ENCODE assay signal across 13 cellular contexts in the genomic region with DNA sequence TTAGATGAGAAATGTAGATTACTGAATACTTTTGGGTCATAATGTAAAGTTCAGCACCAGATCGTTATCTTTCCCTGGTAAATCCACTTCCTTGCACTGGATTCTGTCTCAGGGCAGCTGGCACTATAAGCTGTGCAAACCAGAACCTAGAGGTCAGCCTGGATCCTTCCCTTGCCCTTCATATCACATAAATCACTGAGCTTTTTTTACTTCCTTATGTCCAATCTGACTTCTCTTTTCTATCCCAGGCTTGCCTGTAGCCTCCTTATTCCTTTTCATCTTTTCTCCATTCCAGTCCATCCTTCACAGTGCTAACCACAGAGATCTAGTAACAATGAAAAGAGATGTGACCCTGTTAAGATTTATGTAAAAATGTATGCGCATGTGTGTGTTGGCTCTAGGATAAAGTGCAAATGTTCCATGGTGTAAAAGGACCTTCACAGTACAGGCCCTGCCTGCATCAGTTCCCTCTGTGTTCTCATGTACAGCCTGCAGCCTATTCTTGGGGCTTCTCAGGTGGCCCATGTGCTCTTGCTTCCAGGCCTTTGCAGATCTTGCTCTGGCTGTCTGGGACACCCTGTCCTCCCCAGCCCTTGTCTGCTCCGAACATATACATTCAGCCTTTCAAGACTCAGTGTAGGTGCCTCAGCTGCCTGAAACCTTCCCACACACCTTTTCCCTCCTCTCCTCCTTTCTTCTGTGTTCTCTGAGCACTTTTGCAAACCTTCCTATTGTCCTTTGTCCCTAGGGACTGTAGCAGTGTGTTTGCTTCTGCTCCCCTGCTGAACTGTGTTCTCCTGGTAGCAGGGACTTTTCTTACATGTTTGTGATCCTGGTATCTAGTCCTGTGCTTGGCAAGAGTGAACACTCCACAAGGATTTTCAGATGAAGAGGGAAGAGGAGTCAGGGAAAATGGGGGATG. TPM values are rescaled to one million over a fixed set of nuclear protein-coding genes. Genes with fewer than 3 reads are reported as not detected.
DNase-seq lines count a peak whose midpoint lies in the region; ATAC-seq, FAIRE-seq and TF ChIP-seq lines count a peak whose summit lies in the region.
"Had no signal": no experiment of that assay in that cellular context is flagged by ENCODE, and none has a peak within 500 bp of the region (broad histone marks: within the 10 kb centered on the region; RNA-seq: fewer than 3 reads in every experiment).

No MANE protein-coding gene starts in this region.

- H3K36me3 ChIP-seq in ectodermal cell (ENCODE audit: control insufficient read depth, insufficient read depth, low read length) (no peaks in the 10 kb centered on the region), pancreas (no peaks in the 10 kb centered on the region)

- peaks cover 14% of the 10 kb centered on the region for H3K4me1 ChIP-seq in ectodermal cell (ENCODE audit: control insufficient read depth, insufficient read depth, low read length)
- peaks cover 32 to 62% (median 50%) of the 10 kb centered on the region in 3 donors for H3K4me1 ChIP-seq in pancreas

- H3K27ac ChIP-seq in ectodermal cell (ENCODE audit: insufficient read depth, low read depth, low read length, poor library complexity, severe bottlenecking) (peak overlapping the region; percentile 36), pancreas (peak overlapping the region in 1 of 4 donors; percentile 26)

- in situ Hi-C loops in GM13976 (cut with MboI; ENCODE audit: low sequenced_read_pairs, unreplicated experiment): no loop called here

- H3K27me3 ChIP-seq in ectodermal cell (ENCODE audit: control insufficient read depth, insufficient read depth, low read length, poor library complexity, severe bottlenecking) (no peaks in the 10 kb centered on the region), pancreas (no peaks in the 10 kb centered on the region)

- 90 to 97% methylated on average over 3 of the region's 3 CpGs for WGBS in ectodermal cell, 2 experiments
- 42 to 49% methylated on average over 3 of the region's 3 CpGs for WGBS in pancreas, 2 donors

- intact Hi-C loops in pancreas (cut with DNase I): no loop called here

- H3K9me3 ChIP-seq in ectodermal cell (ENCODE audit: control insufficient read depth, low read length) (no peaks in the 10 kb centered on the region), pancreas (no peaks in the 10 kb centered on the region)

- TF ChIP-seq CTCF in pancreas (IDR thresholded peaks at IDR 0.05) (no peak), GM13976 (IDR thresholded peaks at IDR 0.05; ENCODE audit: borderline replicate concordance, control extremely low read depth, extremely low read depth, insufficient read depth, missing control alignments) (no peak)

- no peak for FAIRE-seq in pancreas (lab: Jason Lieb, UNC)

- H3K4me3 ChIP-seq in ectodermal cell (ENCODE audit: insufficient read depth, low read depth, low read length) (no peak overlapping the region), pancreas (no peak overlapping the region)

- peak; percentile 14 for DNase-seq in NCI-H345 (lab: John Stamatoyannopoulos, UW)
- DNase-seq in NCI-H345 treated with DMSO at 0.1 percent for 48 hours (lab: John Stamatoyannopoulos, UW; ENCODE audit: unreplicated experiment): no peak
- peak; percentile 45 for DNase-seq in NCI-H2107 (lab: John Stamatoyannopoulos, UW)
- DNase-seq in pancreas: no peak
- DNase-seq in DMS114 treated with DMSO at 0.1 percent for 48 hours (lab: John Stamatoyannopoulos, UW; ENCODE audit: unreplicated experiment): no peak
- DNase-seq in GM13976 (ENCODE audit: low spot score): no peak
- DNase-seq: ACHN; GOT3; hypothalamus; occipital lobe; stimulated activated naive CD8-positive, alpha-beta T cell treated with anti-CD3 and anti-CD28 coated beads, Interleukin-15, Interleukin-2, amounts not matched to agents 100 U/mL and 50 U/mL, for 24 hours had no signal

- ATAC-seq in pancreas (peak; percentile 18 to 45 (median 33)), HG03439 (IDR thresholded peaks at IDR 0.05; ENCODE audit: unreplicated experiment) (no peak)
- ATAC-seq: stimulated activated naive CD8-positive, alpha-beta T cell treated with anti-CD3 and anti-CD28 coated beads, Interleukin-15, Interleukin-2, amounts not matched to agents 100 U/mL and 50 U/mL, for 24 hours had no signal

RNA-seq across cellular contexts. Expression of a gene that starts 30.0 kb away (rescaled TPM):
- polyA plus RNA-seq in ectodermal cell (2013, experiment 1 of 4): 21.3 TPM
- polyA plus RNA-seq in ectodermal cell (2013, experiment 2 of 4): 26.3 TPM
- polyA plus RNA-seq in ectodermal cell (2013, experiment 3 of 4): 13.0 TPM
- 11.8 TPM for polyA plus RNA-seq in ectodermal cell (2013, experiment 4 of 4)
- 10 to 100 TPM; 27.0 to 46.6 (median 36.7) TPM for total RNA-seq in pancreas
- 10 to 100 TPM in 1 of 2 donors, 1 to 10 TPM in 1; 6.0 to 10.7 TPM for polyA plus RNA-seq in pancreas

Comparison
In these comparisons a context has a peak if more than half of its experiments do, and no peak if none do; other contexts are left out.
1. DNase-seq: peak in NCI-H345 (single experiment) and NCI-H2107 (single experiment); none in NCI-H345 treated with DMSO at 0.1 percent for 48 hours (single experiment), pancreas (0 of 6), DMS114 treated with DMSO at 0.1 percent for 48 hours (single experiment) and GM13976 (single experiment).